3 cellular contexts compared by ENCODE assay signal in the genomic region with DNA sequence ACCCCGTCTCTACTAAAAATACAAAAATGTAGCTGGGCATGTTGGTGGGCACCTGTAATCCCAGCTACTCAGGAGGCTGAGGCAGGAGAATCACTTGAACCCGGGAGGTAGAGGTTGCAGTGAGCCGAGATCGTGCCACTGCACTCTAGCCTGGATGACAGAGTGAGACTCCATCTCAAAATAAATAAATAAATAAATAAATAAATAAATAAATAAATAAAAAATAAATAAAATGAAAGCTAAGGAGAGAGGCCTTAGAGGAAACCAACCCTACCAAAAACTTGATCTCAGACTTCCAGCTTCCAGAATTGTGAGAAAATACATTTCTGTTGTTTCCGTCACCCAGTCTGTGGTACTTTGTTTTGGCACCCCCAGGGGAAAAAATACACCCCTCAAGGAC.
TF ChIP-seq lines count a peak whose summit lies in the region.

No MANE protein-coding gene starts in this region.

TF ChIP-seq in A549, 52 proteins besides CTCF, POLR2A, EP300 and RAD21:
- peak; percentile 46 for TF ChIP-seq ZC3H11A (IDR thresholded peaks at IDR 0.05)

TF ChIP-seq in HEK293, 187 proteins besides CTCF, POLR2A, EP300 and RAD21 (continues in another document):
- TF ChIP-seq ZNF654 (tag by site-specific recombination; IDR thresholded peaks at IDR 0.05; ENCODE audit: low read depth) = peak; percentile 8; the same call in 1 of the 2 replicates
- peak; percentile 88 for TF ChIP-seq ZNF394 (tag by site-specific recombination; IDR thresholded peaks at IDR 0.05; ENCODE audit: borderline replicate concordance)
- TF ChIP-seq ZBTB11 (tag by site-specific recombination; conservative IDR thresholded peaks at IDR 0.05; ENCODE audit: low read depth) = peak; percentile 67
- peak; percentile 66; the same call in 1 of the 2 replicates for TF ChIP-seq ZNF266 (tag by site-specific recombination; IDR thresholded peaks at IDR 0.05; ENCODE audit: low read depth)
- 0 out of 2 replicates have a peak, but pooled peaks have one; percentile 10 for TF ChIP-seq ZNF138 (tag by site-specific recombination; IDR thresholded peaks at IDR 0.05; ENCODE audit: borderline replicate concordance)
- TF ChIP-seq ZNF555 (tag by site-specific recombination; conservative IDR thresholded peaks at IDR 0.05) = peak; percentile 57
- TF ChIP-seq, protein P1, sequence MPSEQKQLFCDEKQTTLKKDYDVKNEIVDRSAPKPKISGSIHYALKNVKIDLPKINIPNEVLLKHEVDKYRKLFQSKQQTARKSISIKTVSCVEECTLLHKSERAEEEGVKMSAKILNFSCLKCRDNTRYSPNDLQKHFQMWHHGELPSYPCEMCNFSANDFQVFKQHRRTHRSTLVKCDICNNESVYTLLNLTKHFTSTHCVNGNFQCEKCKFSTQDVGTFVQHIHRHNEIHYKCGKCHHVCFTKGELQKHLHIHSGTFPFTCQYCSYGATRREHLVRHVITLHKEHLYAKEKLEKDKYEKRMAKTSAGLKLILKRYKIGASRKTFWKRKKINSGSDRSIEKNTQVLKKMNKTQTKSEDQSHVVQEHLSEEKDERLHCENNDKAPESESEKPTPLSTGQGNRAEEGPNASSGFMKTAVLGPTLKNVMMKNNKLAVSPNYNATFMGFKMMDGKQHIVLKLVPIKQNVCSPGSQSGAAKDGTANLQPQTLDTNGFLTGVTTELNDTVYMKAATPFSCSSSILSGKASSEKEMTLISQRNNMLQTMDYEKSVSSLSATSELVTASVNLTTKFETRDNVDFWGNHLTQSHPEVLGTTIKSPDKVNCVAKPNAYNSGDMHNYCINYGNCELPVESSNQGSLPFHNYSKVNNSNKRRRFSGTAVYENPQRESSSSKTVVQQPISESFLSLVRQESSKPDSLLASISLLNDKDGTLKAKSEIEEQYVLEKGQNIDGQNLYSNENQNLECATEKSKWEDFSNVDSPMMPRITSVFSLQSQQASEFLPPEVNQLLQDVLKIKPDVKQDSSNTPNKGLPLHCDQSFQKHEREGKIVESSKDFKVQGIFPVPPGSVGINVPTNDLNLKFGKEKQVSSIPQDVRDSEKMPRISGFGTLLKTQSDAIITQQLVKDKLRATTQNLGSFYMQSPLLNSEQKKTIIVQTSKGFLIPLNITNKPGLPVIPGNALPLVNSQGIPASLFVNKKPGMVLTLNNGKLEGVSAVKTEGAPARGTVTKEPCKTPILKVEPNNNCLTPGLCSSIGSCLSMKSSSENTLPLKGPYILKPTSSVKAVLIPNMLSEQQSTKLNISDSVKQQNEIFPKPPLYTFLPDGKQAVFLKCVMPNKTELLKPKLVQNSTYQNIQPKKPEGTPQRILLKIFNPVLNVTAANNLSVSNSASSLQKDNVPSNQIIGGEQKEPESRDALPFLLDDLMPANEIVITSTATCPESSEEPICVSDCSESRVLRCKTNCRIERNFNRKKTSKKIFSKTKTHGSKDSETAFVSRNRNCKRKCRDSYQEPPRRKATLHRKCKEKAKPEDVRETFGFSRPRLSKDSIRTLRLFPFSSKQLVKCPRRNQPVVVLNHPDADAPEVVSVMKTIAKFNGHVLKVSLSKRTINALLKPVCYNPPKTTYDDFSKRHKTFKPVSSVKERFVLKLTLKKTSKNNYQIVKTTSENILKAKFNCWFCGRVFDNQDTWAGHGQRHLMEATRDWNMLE (tag by site-specific recombination; conservative IDR thresholded peaks at IDR 0.05; ENCODE audit: low read depth) = peak; percentile 84
- peak; percentile 38; the same call in 1 of the 2 replicates for TF ChIP-seq ZBTB8A (tag by site-specific recombination; IDR thresholded peaks at IDR 0.05)
- TF ChIP-seq ZNF623 (tag by site-specific recombination; IDR thresholded peaks at IDR 0.05) = peak; percentile 57
- peak; percentile 67 for TF ChIP-seq ZNF426 (tag by site-specific recombination; IDR thresholded peaks at IDR 0.05)
- TF ChIP-seq, protein P2, sequence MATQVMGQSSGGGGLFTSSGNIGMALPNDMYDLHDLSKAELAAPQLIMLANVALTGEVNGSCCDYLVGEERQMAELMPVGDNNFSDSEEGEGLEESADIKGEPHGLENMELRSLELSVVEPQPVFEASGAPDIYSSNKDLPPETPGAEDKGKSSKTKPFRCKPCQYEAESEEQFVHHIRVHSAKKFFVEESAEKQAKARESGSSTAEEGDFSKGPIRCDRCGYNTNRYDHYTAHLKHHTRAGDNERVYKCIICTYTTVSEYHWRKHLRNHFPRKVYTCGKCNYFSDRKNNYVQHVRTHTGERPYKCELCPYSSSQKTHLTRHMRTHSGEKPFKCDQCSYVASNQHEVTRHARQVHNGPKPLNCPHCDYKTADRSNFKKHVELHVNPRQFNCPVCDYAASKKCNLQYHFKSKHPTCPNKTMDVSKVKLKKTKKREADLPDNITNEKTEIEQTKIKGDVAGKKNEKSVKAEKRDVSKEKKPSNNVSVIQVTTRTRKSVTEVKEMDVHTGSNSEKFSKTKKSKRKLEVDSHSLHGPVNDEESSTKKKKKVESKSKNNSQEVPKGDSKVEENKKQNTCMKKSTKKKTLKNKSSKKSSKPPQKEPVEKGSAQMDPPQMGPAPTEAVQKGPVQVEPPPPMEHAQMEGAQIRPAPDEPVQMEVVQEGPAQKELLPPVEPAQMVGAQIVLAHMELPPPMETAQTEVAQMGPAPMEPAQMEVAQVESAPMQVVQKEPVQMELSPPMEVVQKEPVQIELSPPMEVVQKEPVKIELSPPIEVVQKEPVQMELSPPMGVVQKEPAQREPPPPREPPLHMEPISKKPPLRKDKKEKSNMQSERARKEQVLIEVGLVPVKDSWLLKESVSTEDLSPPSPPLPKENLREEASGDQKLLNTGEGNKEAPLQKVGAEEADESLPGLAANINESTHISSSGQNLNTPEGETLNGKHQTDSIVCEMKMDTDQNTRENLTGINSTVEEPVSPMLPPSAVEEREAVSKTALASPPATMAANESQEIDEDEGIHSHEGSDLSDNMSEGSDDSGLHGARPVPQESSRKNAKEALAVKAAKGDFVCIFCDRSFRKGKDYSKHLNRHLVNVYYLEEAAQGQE (tag by site-specific recombination; IDR thresholded peaks at IDR 0.05) = peak; percentile 27; the same call in 1 of the 2 replicates

TF ChIP-seq in WTC11, 78 proteins besides CTCF, POLR2A, EP300 and RAD21:
- TF ChIP-seq HMGA2 (CRISPR knock-in tag; IDR thresholded peaks at IDR 0.05) = 0 out of 2 replicates have a peak, but pooled peaks have one; percentile 11
